In genomic region chr2:234099266-234099665, GRCh38 we compare ENCODE assay signal across 25 cellular contexts. TPM values are rescaled to one million over a fixed set of nuclear protein-coding genes. Genes with fewer than 3 reads are reported as not detected.
A peak's percentile ranks its signal among the peaks of the same experiment; 100 is the strongest.
DNase-seq lines count a peak whose midpoint lies in the region; ATAC-seq and TF ChIP-seq lines count a peak whose summit lies in the region.
"Had no signal": no experiment of that assay in that cellular context is flagged by ENCODE, and none has a peak within 500 bp of the region (broad histone marks: within the 10 kb centered on the region; RNA-seq: fewer than 3 reads in every experiment).

No MANE protein-coding gene starts in this region.

- no peaks in the 10 kb centered on the region for H3K9me3 ChIP-seq in T-helper 17 cell (ENCODE audit: control insufficient read depth, low read length, poor library complexity, severe bottlenecking)
- no peaks in the 10 kb centered on the region for H3K9me3 ChIP-seq in psoas muscle
- H3K9me3 ChIP-seq: colonic mucosa, sigmoid colon, testis had no signal

- H3K27ac Mint-ChIP-seq in activated CD4-positive, alpha-beta T cell treated with anti-CD3 and anti-CD28 coated beads, Interleukin-2, amount 10 ng/mL, durations not matched to agents 7 days and 5 days, result peak overlapping the region; percentile 54
- peak overlapping the region; percentile 74 for H3K27ac Mint-ChIP-seq in T-helper 17 cell
- peak overlapping the region; percentile 68 for H3K27ac Mint-ChIP-seq in stimulated activated memory B cell treated with anti-CD40 and anti-IgM and Interleukin-4, amounts not matched to agents 10 μg/mL and 1 μg/mL and 100 μg/mL, for 72 hours
- H3K27ac Mint-ChIP-seq: activated T-helper 2 cell treated with anti-CD3 and anti-CD28 coated beads, Interferon-gamma antibody, Interleukin-2, Interleukin-4, amounts not matched to agents 10 μg/mL and 5 μg/mL and 100 μg/mL, durations not matched to agents 14 hours and 24 hours and 36 hours; nephron had no signal

- CTCF ChIA-PET in activated CD4-positive, alpha-beta T cell treated with anti-CD3 and anti-CD28 coated beads, Interleukin-2, amount 10 ng/mL, durations not matched to agents 7 days and 5 days (lab: Charles Lee), result no interaction called here

- POLR2A ChIA-PET in activated CD4-positive, alpha-beta T cell treated with anti-CD3 and anti-CD28 coated beads, Interleukin-2, amount 10 ng/mL, durations not matched to agents 7 days and 5 days (lab: Charles Lee), result interaction anchor here (0.7 kb wide), 1 partner anchor 344 kb away, joined by 3 read pairs; no protein-coding TSS in a partner anchor

- H3K4me3 Mint-ChIP-seq in activated CD4-positive, alpha-beta T cell treated with anti-CD3 and anti-CD28 coated beads, Interleukin-2, amount 10 ng/mL, durations not matched to agents 7 days and 5 days, result no peak overlapping the region
- H3K4me3 Mint-ChIP-seq in T-helper 17 cell, result no peak overlapping the region
- H3K4me3 Mint-ChIP-seq in stimulated activated memory B cell treated with anti-CD40 and anti-IgM and Interleukin-4, amounts not matched to agents 10 μg/mL and 1 μg/mL and 100 μg/mL, for 72 hours, result peak overlapping the region; percentile 8
- H3K4me3 Mint-ChIP-seq: nephron had no signal

- intact Hi-C loops in psoas muscle (cut with DNase I), result no loop called here

- H3K4me3 ChIP-seq in psoas muscle, result no peak overlapping the region
- H3K4me3 ChIP-seq: colonic mucosa, sigmoid colon, testis had no signal

- TF ChIP-seq CTCF in psoas muscle (IDR thresholded peaks at IDR 0.05), result no peak

- WGBS in psoas muscle, 3 donors, result 31 to 53% (median 36%) methylated on average over 4 of the region's 4 CpGs

- peaks cover 6% of the 10 kb centered on the region for H3K27me3 Mint-ChIP-seq in activated CD4-positive, alpha-beta T cell treated with anti-CD3 and anti-CD28 coated beads, Interleukin-2, amount 10 ng/mL, durations not matched to agents 7 days and 5 days
- H3K27me3 Mint-ChIP-seq in T-helper 17 cell, result no peaks in the 10 kb centered on the region
- H3K27me3 Mint-ChIP-seq in stimulated activated memory B cell treated with anti-CD40 and anti-IgM and Interleukin-4, amounts not matched to agents 10 μg/mL and 1 μg/mL and 100 μg/mL, for 72 hours, result peaks cover 43% of the 10 kb centered on the region

- H3K27me3 ChIP-seq in psoas muscle (ENCODE audit: insufficient read depth in 3 of 3, low read length in 2 of 3), result no peaks in the 10 kb centered on the region
- H3K27me3 ChIP-seq: colonic mucosa, sigmoid colon, testis had no signal

- H3K27ac ChIP-seq in psoas muscle, result no peak overlapping the region
- H3K27ac ChIP-seq: colonic mucosa, RWPE1, sigmoid colon, testis had no signal

- ATAC-seq in T-helper 17 cell, result no peak
- ATAC-seq in stimulated activated memory B cell treated with anti-CD40 and anti-IgM and Interleukin-4, amounts not matched to agents 10 μg/mL and 1 μg/mL and 100 μg/mL, for 72 hours, result peak; percentile 84
- no peak for ATAC-seq in psoas muscle
- ATAC-seq: HepG2 had no signal

- peaks cover 5% of the 10 kb centered on the region for H3K9me3 Mint-ChIP-seq in activated CD4-positive, alpha-beta T cell treated with anti-CD3 and anti-CD28 coated beads, Interleukin-2, amount 10 ng/mL, durations not matched to agents 7 days and 5 days
- peaks cover 8% of the 10 kb centered on the region for H3K9me3 Mint-ChIP-seq in stimulated activated memory B cell treated with anti-CD40 and anti-IgM and Interleukin-4, amounts not matched to agents 10 μg/mL and 1 μg/mL and 100 μg/mL, for 72 hours
- H3K9me3 Mint-ChIP-seq: activated T-helper 2 cell treated with anti-CD3 and anti-CD28 coated beads, Interferon-gamma antibody, Interleukin-2, Interleukin-4, amounts not matched to agents 10 μg/mL and 5 μg/mL and 100 μg/mL, durations not matched to agents 14 hours and 24 hours and 36 hours; nephron had no signal

- H3K4me1 ChIP-seq in psoas muscle, result no peaks in the 10 kb centered on the region
- H3K4me1 ChIP-seq: colonic mucosa, sigmoid colon, testis had no signal

- H3K4me1 Mint-ChIP-seq in activated CD4-positive, alpha-beta T cell treated with anti-CD3 and anti-CD28 coated beads, Interleukin-2, amount 10 ng/mL, durations not matched to agents 7 days and 5 days, result peaks cover 40% of the 10 kb centered on the region
- peaks cover 36% of the 10 kb centered on the region for H3K4me1 Mint-ChIP-seq in T-helper 17 cell
- peaks cover 16% of the 10 kb centered on the region for H3K4me1 Mint-ChIP-seq in stimulated activated memory B cell treated with anti-CD40 and anti-IgM and Interleukin-4, amounts not matched to agents 10 μg/mL and 1 μg/mL and 100 μg/mL, for 72 hours
- H3K4me1 Mint-ChIP-seq: nephron had no signal

- DNase-seq in activated CD4-positive, alpha-beta T cell treated with anti-CD3 and anti-CD28 coated beads, Interleukin-2, amount 10 ng/mL, durations not matched to agents 7 days and 5 days, result no peak
- no peak for DNase-seq in activated CD4-positive, alpha-beta T cell treated with anti-CD3 and anti-CD28 coated beads, Interleukin-2, amount 50 U/mL, for 1 hour
- DNase-seq in MV-4-11 (lab: John Stamatoyannopoulos, UW) (peak; percentile 85), T-helper 17 cell (no peak), psoas muscle (no peak), DMS53 (lab: John Stamatoyannopoulos, UW) (no peak), GOT3 (lab: John Stamatoyannopoulos, UW) (no peak)
- DNase-seq: activated CD4-positive, alpha-beta T cell treated with anti-CD3 and anti-CD28 coated beads for 4 hours; C1 segment of cervical spinal cord; colonic mucosa; DMS153; GDM1; NCI-H1694; NCI-H748 treated with DMSO at 0.1 percent for 48 hours; posterior cingulate gyrus; sigmoid colon; testis had no signal

- no peaks in the 10 kb centered on the region for H3K36me3 ChIP-seq in psoas muscle (ENCODE audit: insufficient read depth in 1 of 2, low read depth in 1 of 2)
- H3K36me3 ChIP-seq: colonic mucosa, sigmoid colon had no signal

- peaks cover 6% of the 10 kb centered on the region for H3K36me3 Mint-ChIP-seq in activated CD4-positive, alpha-beta T cell treated with anti-CD3 and anti-CD28 coated beads, Interleukin-2, amount 10 ng/mL, durations not matched to agents 7 days and 5 days (ENCODE audit: low read depth)
- peaks cover 3% of the 10 kb centered on the region for H3K36me3 Mint-ChIP-seq in T-helper 17 cell (ENCODE audit: low read depth)
- H3K36me3 Mint-ChIP-seq in stimulated activated memory B cell treated with anti-CD40 and anti-IgM and Interleukin-4, amounts not matched to agents 10 μg/mL and 1 μg/mL and 100 μg/mL, for 72 hours, result no peaks in the 10 kb centered on the region

RNA-seq across cellular contexts. Expression of gene SPP2, which starts 48.8 kb away (rescaled TPM):
- total RNA-seq in activated CD4-positive, alpha-beta T cell treated with anti-CD3 and anti-CD28 coated beads, Interleukin-2, amount 10 ng/mL, durations not matched to agents 7 days and 5 days, result not detected
- total RNA-seq in T-helper 17 cell, result not detected
- not detected for total RNA-seq in psoas muscle
- polyA plus RNA-seq in psoas muscle, result not detected
- total RNA-seq: A172; activated T-helper 2 cell treated with anti-CD3 and anti-CD28 coated beads, Interferon-gamma antibody, Interleukin-2, Interleukin-4, amounts not matched to agents 10 μg/mL and 5 μg/mL and 100 μg/mL, durations not matched to agents 14 hours and 24 hours and 36 hours; colonic mucosa; HepG2; mesenteric fat pad; sigmoid colon; testis had no signal
- polyA plus RNA-seq: adipose tissue, HepG2, sigmoid colon had no signal
